Comparison of ENCODE assay signal across 31 cellular contexts in the genomic region with DNA sequence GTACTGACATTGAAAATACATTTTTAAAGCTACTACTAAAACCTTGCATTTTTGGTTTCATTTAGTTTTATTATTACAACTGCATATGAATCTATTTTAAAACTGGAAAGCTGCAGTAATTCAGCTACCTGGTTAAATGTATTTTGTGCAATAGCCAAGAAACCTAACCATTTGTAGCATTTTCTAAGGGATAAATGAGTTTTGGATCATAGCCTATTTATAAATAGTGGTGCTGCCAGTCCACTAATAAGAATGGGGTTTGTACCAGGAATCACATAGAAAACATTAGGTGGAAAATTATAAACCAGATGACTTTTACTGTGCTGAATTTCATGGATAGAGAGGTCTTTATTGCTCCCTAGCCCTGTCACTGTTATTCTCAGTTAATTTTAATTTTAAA.
DNase-seq lines count a peak whose midpoint lies in the region; ATAC-seq, FAIRE-seq and TF ChIP-seq lines count a peak whose summit lies in the region.
"Had no signal": no experiment of that assay in that cellular context is flagged by ENCODE, and none has a peak within 500 bp of the region (broad histone marks: within the 10 kb centered on the region; RNA-seq: fewer than 3 reads in every experiment).

No MANE protein-coding gene starts in this region.

- in situ Hi-C loops in G401 (cut with HindIII; ENCODE audit: low sequenced_read_pairs) = no loop called here

- no peaks in the 10 kb centered on the region for H3K36me3 ChIP-seq in upper lobe of right lung
- H3K36me3 ChIP-seq: BE2C; BLaER1; BLaER1 treated with 17β-estradiol and CSF1 and Interleukin-3, amounts not matched to agents 10 nM and 100 nM had no signal

- no peak for FAIRE-seq in GM19239 (lab: Jason Lieb, UNC)
- FAIRE-seq: A204.1, A549 had no signal

- no peak overlapping the region for H3K27ac ChIP-seq in upper lobe of right lung
- H3K27ac ChIP-seq: 22Rv1; A549; BLaER1; BLaER1 treated with 17β-estradiol and CSF1 and Interleukin-3, amounts not matched to agents 10 nM and 100 nM; C4-2B had no signal

- no peaks in the 10 kb centered on the region for H3K27me3 ChIP-seq in upper lobe of right lung
- H3K27me3 ChIP-seq: BE2C; BLaER1; BLaER1 treated with 17β-estradiol and CSF1 and Interleukin-3, amounts not matched to agents 10 nM and 100 nM had no signal

- peak; percentile 65 for DNase-seq in G401 (ENCODE audit: low spot score)
- peak; percentile 65 for DNase-seq in cerebellar cortex (ENCODE audit: low spot score)
- DNase-seq in cerebellum (ENCODE audit: low spot score) = peak; percentile 19
- no peak for DNase-seq in GM19239 (ENCODE audit: insufficient read length, low spot score)
- no peak for DNase-seq in upper lobe of right lung
- DNase-seq in AG08396 (ENCODE audit: low spot score) = no peak
- DNase-seq: 8988T; ACHN; AML-193; BE2C; Caco-2; Calu3; CD4-positive, alpha-beta memory T cell; CD4-positive, alpha-beta T cell; CD4-positive, CD25-positive, alpha-beta regulatory T cell; CD8-positive, alpha-beta memory T cell; CD8-positive, alpha-beta T cell; COR-L47; DMS 273 treated with DMSO at 0.1 percent for 48 hours; DMS153; DMS53; DMS79; DMS79 treated with DMSO at 0.1 percent for 48 hours; DND-41; EL had no signal

- H3K4me1 ChIP-seq in upper lobe of right lung = no peaks in the 10 kb centered on the region
- H3K4me1 ChIP-seq: A549, BE2C, BLaER1, Caco-2 had no signal

- no peaks in the 10 kb centered on the region for H3K9me3 ChIP-seq in upper lobe of right lung
- H3K9me3 ChIP-seq: A549; BE2C; BLaER1; BLaER1 treated with 17β-estradiol and CSF1 and Interleukin-3, amounts not matched to agents 10 nM and 100 nM; Caco-2 had no signal

- no peak for ATAC-seq in upper lobe of right lung
- ATAC-seq: A549; CD8-positive, alpha-beta T cell had no signal

- no peak overlapping the region for H3K4me3 ChIP-seq in upper lobe of right lung
- H3K4me3 ChIP-seq: A549; BLaER1; BLaER1 treated with 17β-estradiol and CSF1 and Interleukin-3, amounts not matched to agents 10 nM and 100 nM had no signal

- no peak for TF ChIP-seq CTCF in upper lobe of right lung (IDR thresholded peaks at IDR 0.05)

- intact Hi-C loops in upper lobe of right lung (cut with DNase I) = no loop called here

Comparison
In these comparisons a context has a peak if more than half of its experiments do, and no peak if none do; other contexts are left out.
1. DNase-seq: peak in G401 (single experiment), cerebellar cortex (single experiment) and cerebellum (single experiment); none in GM19239 (single experiment), upper lobe of right lung (single experiment) and AG08396 (single experiment).